ENCODE assay signal across 2 cellular contexts in the genomic region with DNA sequence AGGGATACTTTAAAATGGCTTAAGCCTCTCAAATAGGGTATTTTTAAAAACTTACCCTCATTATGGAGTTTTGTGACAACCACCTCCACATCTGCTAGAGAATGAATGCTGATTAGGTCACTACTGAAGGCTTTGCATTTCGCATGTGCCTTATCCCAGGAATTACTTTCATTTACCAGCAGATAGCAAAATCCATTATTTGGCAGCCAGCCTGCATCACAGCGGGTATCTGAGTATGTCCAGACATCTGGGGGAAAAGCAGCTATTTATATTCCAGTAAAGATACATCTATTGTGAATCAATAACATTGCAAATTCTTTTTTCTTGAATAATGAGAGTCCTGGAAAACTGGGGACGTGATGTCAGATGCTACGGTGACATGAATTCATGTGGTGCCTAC.
TF ChIP-seq lines count a peak whose summit lies in the region.

No MANE protein-coding gene starts in this region.

TF ChIP-seq in SK-N-SH, 30 proteins besides CTCF, POLR2A, EP300 and RAD21 (continued from another document):
- TF ChIP-seq, protein P1, sequence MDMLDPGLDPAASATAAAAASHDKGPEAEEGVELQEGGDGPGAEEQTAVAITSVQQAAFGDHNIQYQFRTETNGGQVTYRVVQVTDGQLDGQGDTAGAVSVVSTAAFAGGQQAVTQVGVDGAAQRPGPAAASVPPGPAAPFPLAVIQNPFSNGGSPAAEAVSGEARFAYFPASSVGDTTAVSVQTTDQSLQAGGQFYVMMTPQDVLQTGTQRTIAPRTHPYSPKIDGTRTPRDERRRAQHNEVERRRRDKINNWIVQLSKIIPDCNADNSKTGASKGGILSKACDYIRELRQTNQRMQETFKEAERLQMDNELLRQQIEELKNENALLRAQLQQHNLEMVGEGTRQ (IDR thresholded peaks at IDR 0.05; ENCODE audit: borderline replicate concordance, low read depth, low read length) = no peak
- 0 out of 2 replicates have a peak, but pooled peaks have one; percentile 14 for TF ChIP-seq FOXJ3 (CRISPR knock-in tag; IDR thresholded peaks at IDR 0.05)
- peak; percentile 64; the same call in 1 of the 2 replicates for TF ChIP-seq GATA2 (CRISPR knock-in tag; IDR thresholded peaks at IDR 0.05)
- no peak for TF ChIP-seq FOXM1 (IDR thresholded peaks at IDR 0.05; ENCODE audit: low read depth)
- peak; percentile 45; the same call in 1 of the 2 replicates for TF ChIP-seq TCF12 (IDR thresholded peaks at IDR 0.05)
- no peak for TF ChIP-seq MXI1 (IDR thresholded peaks at IDR 0.05; ENCODE audit: low read depth, low read length)
- no peak for TF ChIP-seq JUND (IDR thresholded peaks at IDR 0.05)

TF ChIP-seq in neural cell, 6 proteins besides CTCF, POLR2A, EP300 and RAD21:
- TF ChIP-seq, protein P2, sequence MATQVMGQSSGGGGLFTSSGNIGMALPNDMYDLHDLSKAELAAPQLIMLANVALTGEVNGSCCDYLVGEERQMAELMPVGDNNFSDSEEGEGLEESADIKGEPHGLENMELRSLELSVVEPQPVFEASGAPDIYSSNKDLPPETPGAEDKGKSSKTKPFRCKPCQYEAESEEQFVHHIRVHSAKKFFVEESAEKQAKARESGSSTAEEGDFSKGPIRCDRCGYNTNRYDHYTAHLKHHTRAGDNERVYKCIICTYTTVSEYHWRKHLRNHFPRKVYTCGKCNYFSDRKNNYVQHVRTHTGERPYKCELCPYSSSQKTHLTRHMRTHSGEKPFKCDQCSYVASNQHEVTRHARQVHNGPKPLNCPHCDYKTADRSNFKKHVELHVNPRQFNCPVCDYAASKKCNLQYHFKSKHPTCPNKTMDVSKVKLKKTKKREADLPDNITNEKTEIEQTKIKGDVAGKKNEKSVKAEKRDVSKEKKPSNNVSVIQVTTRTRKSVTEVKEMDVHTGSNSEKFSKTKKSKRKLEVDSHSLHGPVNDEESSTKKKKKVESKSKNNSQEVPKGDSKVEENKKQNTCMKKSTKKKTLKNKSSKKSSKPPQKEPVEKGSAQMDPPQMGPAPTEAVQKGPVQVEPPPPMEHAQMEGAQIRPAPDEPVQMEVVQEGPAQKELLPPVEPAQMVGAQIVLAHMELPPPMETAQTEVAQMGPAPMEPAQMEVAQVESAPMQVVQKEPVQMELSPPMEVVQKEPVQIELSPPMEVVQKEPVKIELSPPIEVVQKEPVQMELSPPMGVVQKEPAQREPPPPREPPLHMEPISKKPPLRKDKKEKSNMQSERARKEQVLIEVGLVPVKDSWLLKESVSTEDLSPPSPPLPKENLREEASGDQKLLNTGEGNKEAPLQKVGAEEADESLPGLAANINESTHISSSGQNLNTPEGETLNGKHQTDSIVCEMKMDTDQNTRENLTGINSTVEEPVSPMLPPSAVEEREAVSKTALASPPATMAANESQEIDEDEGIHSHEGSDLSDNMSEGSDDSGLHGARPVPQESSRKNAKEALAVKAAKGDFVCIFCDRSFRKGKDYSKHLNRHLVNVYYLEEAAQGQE (IDR thresholded peaks at IDR 0.05; ENCODE audit: borderline replicate concordance) = peak; percentile 25
- no peak for TF ChIP-seq SMC3 (conservative IDR thresholded peaks at IDR 0.05; ENCODE audit: poor library complexity)
